17 cellular contexts compared by ENCODE assay signal in the genomic region with DNA sequence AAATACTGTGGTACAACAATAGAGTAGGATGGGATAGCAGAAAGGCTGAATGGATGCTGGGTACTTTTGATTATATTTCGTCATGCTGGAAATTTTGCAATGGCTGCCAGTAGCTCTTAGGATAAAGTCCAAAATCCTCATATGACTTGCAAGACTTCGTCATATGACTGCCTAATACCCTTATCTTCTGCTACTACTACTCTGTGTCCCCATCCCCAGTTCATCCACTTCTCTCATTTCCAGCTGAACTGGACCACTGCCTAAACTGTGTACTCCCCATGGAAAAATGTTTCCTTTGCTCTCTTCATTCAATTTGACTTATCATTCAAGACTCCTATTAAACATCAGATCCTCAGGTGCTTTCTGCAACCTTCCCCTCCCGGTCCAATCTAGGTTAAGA.
DNase-seq lines count a peak whose midpoint lies in the region; ATAC-seq and TF ChIP-seq lines count a peak whose summit lies in the region.
"Had no signal": no experiment of that assay in that cellular context is flagged by ENCODE, and none has a peak within 500 bp of the region (broad histone marks: within the 10 kb centered on the region; RNA-seq: fewer than 3 reads in every experiment).

No MANE protein-coding gene starts in this region.

- no peaks in the 10 kb centered on the region for H3K27me3 ChIP-seq in right cardiac atrium (ENCODE audit: control insufficient read depth, insufficient read depth)
- H3K27me3 ChIP-seq in heart left ventricle = no peaks in the 10 kb centered on the region
- H3K27me3 ChIP-seq: BLaER1 treated with 17β-estradiol and CSF1 and Interleukin-3, amounts not matched to agents 10 nM and 100 nM had no signal

- H3K4me3 ChIP-seq in right cardiac atrium (ENCODE audit: low read length) = no peak overlapping the region
- H3K4me3 ChIP-seq in heart left ventricle = no peak overlapping the region
- H3K4me3 ChIP-seq: A549; BLaER1 treated with 17β-estradiol and CSF1 and Interleukin-3, amounts not matched to agents 10 nM and 100 nM had no signal

- H3K27ac ChIP-seq in right cardiac atrium (ENCODE audit: low read length) (no peak overlapping the region), heart left ventricle (no peak overlapping the region)
- H3K27ac ChIP-seq: 22Rv1; A549; BLaER1 treated with 17β-estradiol and CSF1 and Interleukin-3, amounts not matched to agents 10 nM and 100 nM; C4-2B had no signal

- H3K9me3 Mint-ChIP-seq in neural crest cell = no peaks in the 10 kb centered on the region

- 66% methylated on average over 3 of the region's 3 CpGs for WGBS in right cardiac atrium
- WGBS in heart left ventricle, 4 donors = 46 to 66% (median 59%) methylated on average over 3 of the region's 3 CpGs

- no peaks in the 10 kb centered on the region for H3K36me3 Mint-ChIP-seq in neural crest cell (ENCODE audit: low read depth)
- H3K36me3 Mint-ChIP-seq: CD8-positive, alpha-beta T cell had no signal

- H3K27me3 Mint-ChIP-seq in neural crest cell (ENCODE audit: low read depth) = no peaks in the 10 kb centered on the region
- H3K27me3 Mint-ChIP-seq: B cell; CD4-positive, alpha-beta T cell had no signal

- no peaks in the 10 kb centered on the region for H3K4me1 ChIP-seq in right cardiac atrium (ENCODE audit: control insufficient read depth, insufficient read depth, low read length)
- H3K4me1 ChIP-seq in heart left ventricle = no peaks in the 10 kb centered on the region
- H3K4me1 ChIP-seq: A549; BLaER1 treated with 17β-estradiol and CSF1 and Interleukin-3, amounts not matched to agents 10 nM and 100 nM; Caco-2 had no signal

- intact Hi-C loops in Right ventricle myocardium superior (cut with DNase I) = no loop called here
- intact Hi-C loops in cardiac septum (cut with DNase I) = no loop called here
- intact Hi-C loops in right cardiac atrium (cut with DNase I) = no loop called here
- intact Hi-C loops in heart left ventricle (cut with DNase I) = no loop called here

- no peak overlapping the region for H3K4me3 Mint-ChIP-seq in neural crest cell
- H3K4me3 Mint-ChIP-seq: B cell; CD4-positive, alpha-beta T cell; CD8-positive, alpha-beta T cell had no signal

- no peaks in the 10 kb centered on the region for H3K9me3 ChIP-seq in right cardiac atrium (ENCODE audit: control insufficient read depth, low read length)
- H3K9me3 ChIP-seq in heart left ventricle = no peaks in the 10 kb centered on the region
- H3K9me3 ChIP-seq: A549, Caco-2 had no signal

- peaks cover 6% of the 10 kb centered on the region for H3K4me1 Mint-ChIP-seq in neural crest cell
- H3K4me1 Mint-ChIP-seq: B cell had no signal

- H3K27ac Mint-ChIP-seq in neural crest cell (ENCODE audit: unreplicated experiment) = peak overlapping the region; percentile 13
- H3K27ac Mint-ChIP-seq: B cell; CD4-positive, alpha-beta T cell; CD8-positive, alpha-beta T cell had no signal

- no peak for TF ChIP-seq POLR2A in heart left ventricle (IDR thresholded peaks at IDR 0.05)

- TF ChIP-seq CTCF in heart left ventricle (IDR thresholded peaks at IDR 0.05) (no peak), neural crest cell (conservative IDR thresholded peaks at IDR 0.05) (no peak)

- DNase-seq in Right ventricle myocardium superior (no peak), cardiac septum (ENCODE audit: low spot score) (no peak), right cardiac atrium (no peak), heart left ventricle (no peak), neural crest cell (ENCODE audit: low read depth, low spot score) (no peak)
- DNase-seq: AML-193; Caco-2; Calu3; CD4-positive, alpha-beta T cell; CD8-positive, alpha-beta T cell; DMS79 treated with DMSO at 0.1 percent for 48 hours; GF-D8 had no signal

- ATAC-seq in Right ventricle myocardium superior (ENCODE audit: poor library complexity) (peak; percentile 45), right cardiac atrium (peak; percentile 50 to 52), heart left ventricle (no peak)
- ATAC-seq: A549; CD8-positive, alpha-beta T cell had no signal

- no peaks in the 10 kb centered on the region for H3K36me3 ChIP-seq in heart left ventricle
- H3K36me3 ChIP-seq: BLaER1 treated with 17β-estradiol and CSF1 and Interleukin-3, amounts not matched to agents 10 nM and 100 nM had no signal

Comparison
In these comparisons a context has a peak if more than half of its experiments do, and no peak if none do; other contexts are left out.
1. ATAC-seq: peak in Right ventricle myocardium superior (single experiment) and right cardiac atrium (2 of 2); none in heart left ventricle (0 of 4).